1 cellular context compared by ENCODE assay signal in the genomic region with DNA sequence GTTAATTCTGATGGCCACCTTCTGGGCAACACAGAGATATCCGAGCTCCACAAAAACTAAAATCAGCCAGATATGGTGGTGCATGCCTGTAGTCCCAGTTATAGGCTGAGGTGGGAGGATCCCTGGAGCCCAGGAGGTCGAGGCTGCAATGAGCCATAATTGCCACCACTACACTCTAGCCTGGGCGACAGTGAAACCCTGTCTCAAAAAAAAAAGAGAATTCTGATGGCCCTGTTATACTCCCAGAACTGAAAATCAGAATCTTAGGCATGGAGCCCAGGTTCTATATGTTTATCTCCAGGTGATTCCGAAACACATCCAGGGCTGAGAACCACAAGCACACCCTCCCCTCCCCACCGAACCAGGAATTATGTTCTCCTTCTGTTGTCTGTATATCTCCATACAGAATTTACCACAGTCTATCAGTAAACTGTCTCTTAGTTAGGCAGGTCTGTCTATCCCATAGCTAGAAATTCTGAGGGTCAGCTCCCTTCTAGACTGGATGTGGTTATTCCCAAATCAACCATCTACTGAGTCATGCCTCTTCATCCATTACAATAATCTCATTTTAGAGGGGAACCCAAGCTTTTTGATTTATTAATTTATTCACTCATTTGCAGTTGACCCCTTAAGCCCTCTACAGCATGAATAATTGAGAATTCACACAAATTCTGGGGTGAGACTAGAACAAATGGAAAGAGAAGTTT.
TF ChIP-seq lines count a peak whose summit lies in the region.

No MANE protein-coding gene starts in this region.

TF ChIP-seq in WTC11, 78 proteins besides CTCF, POLR2A, EP300 and RAD21 (continued from another document):
- TF ChIP-seq, protein P1, sequence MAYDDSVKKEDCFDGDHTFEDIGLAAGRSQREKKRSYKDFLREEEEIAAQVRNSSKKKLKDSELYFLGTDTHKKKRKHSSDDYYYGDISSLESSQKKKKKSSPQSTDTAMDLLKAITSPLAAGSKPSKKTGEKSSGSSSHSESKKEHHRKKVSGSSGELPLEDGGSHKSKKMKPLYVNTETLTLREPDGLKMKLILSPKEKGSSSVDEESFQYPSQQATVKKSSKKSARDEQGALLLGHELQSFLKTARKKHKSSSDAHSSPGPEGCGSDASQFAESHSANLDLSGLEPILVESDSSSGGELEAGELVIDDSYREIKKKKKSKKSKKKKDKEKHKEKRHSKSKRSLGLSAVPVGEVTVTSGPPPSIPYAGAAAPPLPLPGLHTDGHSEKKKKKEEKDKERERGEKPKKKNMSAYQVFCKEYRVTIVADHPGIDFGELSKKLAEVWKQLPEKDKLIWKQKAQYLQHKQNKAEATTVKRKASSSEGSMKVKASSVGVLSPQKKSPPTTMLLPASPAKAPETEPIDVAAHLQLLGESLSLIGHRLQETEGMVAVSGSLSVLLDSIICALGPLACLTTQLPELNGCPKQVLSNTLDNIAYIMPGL (CRISPR knock-in tag; IDR thresholded peaks at IDR 0.05): no peak
- no peak for TF ChIP-seq GRHL2 (CRISPR knock-in tag; IDR thresholded peaks at IDR 0.05; ENCODE audit: insufficient replicate concordance, severe bottlenecking)
